ENCODE assay signal across 1 cellular context in genomic region chr6:44247338-44248302, GRCh38.
TF ChIP-seq lines count a peak whose summit lies in the region.

No MANE protein-coding gene starts in this region.

TF ChIP-seq in WTC11, 78 proteins besides CTCF, POLR2A, EP300 and RAD21 (continues in another document):
- TF ChIP-seq SOX15 (CRISPR knock-in tag; IDR thresholded peaks at IDR 0.05), result no peak
- no peak for TF ChIP-seq USF1 (CRISPR knock-in tag; IDR thresholded peaks at IDR 0.05)
- no peak for TF ChIP-seq IRF2 (CRISPR knock-in tag; IDR thresholded peaks at IDR 0.05; ENCODE audit: borderline replicate concordance, low read depth)
- TF ChIP-seq SMAD3 (CRISPR knock-in tag; IDR thresholded peaks at IDR 0.05; ENCODE audit: borderline replicate concordance), result no peak
- TF ChIP-seq TCF7 (CRISPR knock-in tag; IDR thresholded peaks at IDR 0.05; ENCODE audit: low read depth), result no peak
- no peak for TF ChIP-seq ZNF121 (CRISPR knock-in tag; IDR thresholded peaks at IDR 0.05)
- TF ChIP-seq NR2C2 (CRISPR knock-in tag; IDR thresholded peaks at IDR 0.05), result no peak
- TF ChIP-seq ESRRA (CRISPR knock-in tag; IDR thresholded peaks at IDR 0.05; ENCODE audit: borderline replicate concordance), result no peak
- TF ChIP-seq MAX (CRISPR knock-in tag; IDR thresholded peaks at IDR 0.05), result peak; percentile 75; the same call in 1 of the 2 replicates
- no peak for TF ChIP-seq KAT7 (CRISPR knock-in tag; IDR thresholded peaks at IDR 0.05; ENCODE audit: borderline replicate concordance)
- TF ChIP-seq, protein P1, sequence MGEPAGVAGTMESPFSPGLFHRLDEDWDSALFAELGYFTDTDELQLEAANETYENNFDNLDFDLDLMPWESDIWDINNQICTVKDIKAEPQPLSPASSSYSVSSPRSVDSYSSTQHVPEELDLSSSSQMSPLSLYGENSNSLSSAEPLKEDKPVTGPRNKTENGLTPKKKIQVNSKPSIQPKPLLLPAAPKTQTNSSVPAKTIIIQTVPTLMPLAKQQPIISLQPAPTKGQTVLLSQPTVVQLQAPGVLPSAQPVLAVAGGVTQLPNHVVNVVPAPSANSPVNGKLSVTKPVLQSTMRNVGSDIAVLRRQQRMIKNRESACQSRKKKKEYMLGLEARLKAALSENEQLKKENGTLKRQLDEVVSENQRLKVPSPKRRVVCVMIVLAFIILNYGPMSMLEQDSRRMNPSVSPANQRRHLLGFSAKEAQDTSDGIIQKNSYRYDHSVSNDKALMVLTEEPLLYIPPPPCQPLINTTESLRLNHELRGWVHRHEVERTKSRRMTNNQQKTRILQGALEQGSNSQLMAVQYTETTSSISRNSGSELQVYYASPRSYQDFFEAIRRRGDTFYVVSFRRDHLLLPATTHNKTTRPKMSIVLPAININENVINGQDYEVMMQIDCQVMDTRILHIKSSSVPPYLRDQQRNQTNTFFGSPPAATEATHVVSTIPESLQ (CRISPR knock-in tag; IDR thresholded peaks at IDR 0.05), result no peak
- TF ChIP-seq, protein P2, sequence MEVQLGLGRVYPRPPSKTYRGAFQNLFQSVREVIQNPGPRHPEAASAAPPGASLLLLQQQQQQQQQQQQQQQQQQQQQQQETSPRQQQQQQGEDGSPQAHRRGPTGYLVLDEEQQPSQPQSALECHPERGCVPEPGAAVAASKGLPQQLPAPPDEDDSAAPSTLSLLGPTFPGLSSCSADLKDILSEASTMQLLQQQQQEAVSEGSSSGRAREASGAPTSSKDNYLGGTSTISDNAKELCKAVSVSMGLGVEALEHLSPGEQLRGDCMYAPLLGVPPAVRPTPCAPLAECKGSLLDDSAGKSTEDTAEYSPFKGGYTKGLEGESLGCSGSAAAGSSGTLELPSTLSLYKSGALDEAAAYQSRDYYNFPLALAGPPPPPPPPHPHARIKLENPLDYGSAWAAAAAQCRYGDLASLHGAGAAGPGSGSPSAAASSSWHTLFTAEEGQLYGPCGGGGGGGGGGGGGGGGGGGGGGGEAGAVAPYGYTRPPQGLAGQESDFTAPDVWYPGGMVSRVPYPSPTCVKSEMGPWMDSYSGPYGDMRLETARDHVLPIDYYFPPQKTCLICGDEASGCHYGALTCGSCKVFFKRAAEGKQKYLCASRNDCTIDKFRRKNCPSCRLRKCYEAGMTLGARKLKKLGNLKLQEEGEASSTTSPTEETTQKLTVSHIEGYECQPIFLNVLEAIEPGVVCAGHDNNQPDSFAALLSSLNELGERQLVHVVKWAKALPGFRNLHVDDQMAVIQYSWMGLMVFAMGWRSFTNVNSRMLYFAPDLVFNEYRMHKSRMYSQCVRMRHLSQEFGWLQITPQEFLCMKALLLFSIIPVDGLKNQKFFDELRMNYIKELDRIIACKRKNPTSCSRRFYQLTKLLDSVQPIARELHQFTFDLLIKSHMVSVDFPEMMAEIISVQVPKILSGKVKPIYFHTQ (CRISPR knock-in tag; IDR thresholded peaks at IDR 0.05), result peak; percentile 2; the same call in 1 of the 2 replicates
- TF ChIP-seq MXD4 (CRISPR knock-in tag; IDR thresholded peaks at IDR 0.05; ENCODE audit: borderline replicate concordance), result no peak
- TF ChIP-seq, protein P3, sequence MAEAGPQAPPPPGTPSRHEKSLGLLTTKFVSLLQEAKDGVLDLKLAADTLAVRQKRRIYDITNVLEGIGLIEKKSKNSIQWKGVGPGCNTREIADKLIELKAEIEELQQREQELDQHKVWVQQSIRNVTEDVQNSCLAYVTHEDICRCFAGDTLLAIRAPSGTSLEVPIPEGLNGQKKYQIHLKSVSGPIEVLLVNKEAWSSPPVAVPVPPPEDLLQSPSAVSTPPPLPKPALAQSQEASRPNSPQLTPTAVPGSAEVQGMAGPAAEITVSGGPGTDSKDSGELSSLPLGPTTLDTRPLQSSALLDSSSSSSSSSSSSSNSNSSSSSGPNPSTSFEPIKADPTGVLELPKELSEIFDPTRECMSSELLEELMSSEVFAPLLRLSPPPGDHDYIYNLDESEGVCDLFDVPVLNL (CRISPR knock-in tag; IDR thresholded peaks at IDR 0.05; ENCODE audit: borderline replicate concordance, low read depth), result peak; percentile 40; the same call in 1 of the 2 replicates
- no peak for TF ChIP-seq OVOL2 (CRISPR knock-in tag; IDR thresholded peaks at IDR 0.05; ENCODE audit: borderline replicate concordance)
- TF ChIP-seq ZNF396 (CRISPR knock-in tag; IDR thresholded peaks at IDR 0.05; ENCODE audit: borderline replicate concordance), result no peak
- no peak for TF ChIP-seq FOXP1 (CRISPR knock-in tag; IDR thresholded peaks at IDR 0.05; ENCODE audit: borderline replicate concordance)
- no peak for TF ChIP-seq TEAD1 (CRISPR knock-in tag; IDR thresholded peaks at IDR 0.05)
- peak; percentile 76; the same call in 1 of the 2 replicates for TF ChIP-seq EMX1 (CRISPR knock-in tag; IDR thresholded peaks at IDR 0.05)
- TF ChIP-seq CREM (CRISPR knock-in tag; IDR thresholded peaks at IDR 0.05), result no peak
- TF ChIP-seq NFE2L1 (CRISPR knock-in tag; IDR thresholded peaks at IDR 0.05), result peak; percentile 40; the same call in 1 of the 2 replicates
- no peak; the same call in 1 of the 2 replicates for TF ChIP-seq ZMAT4 (CRISPR knock-in tag; IDR thresholded peaks at IDR 0.05)
- TF ChIP-seq, protein P4, sequence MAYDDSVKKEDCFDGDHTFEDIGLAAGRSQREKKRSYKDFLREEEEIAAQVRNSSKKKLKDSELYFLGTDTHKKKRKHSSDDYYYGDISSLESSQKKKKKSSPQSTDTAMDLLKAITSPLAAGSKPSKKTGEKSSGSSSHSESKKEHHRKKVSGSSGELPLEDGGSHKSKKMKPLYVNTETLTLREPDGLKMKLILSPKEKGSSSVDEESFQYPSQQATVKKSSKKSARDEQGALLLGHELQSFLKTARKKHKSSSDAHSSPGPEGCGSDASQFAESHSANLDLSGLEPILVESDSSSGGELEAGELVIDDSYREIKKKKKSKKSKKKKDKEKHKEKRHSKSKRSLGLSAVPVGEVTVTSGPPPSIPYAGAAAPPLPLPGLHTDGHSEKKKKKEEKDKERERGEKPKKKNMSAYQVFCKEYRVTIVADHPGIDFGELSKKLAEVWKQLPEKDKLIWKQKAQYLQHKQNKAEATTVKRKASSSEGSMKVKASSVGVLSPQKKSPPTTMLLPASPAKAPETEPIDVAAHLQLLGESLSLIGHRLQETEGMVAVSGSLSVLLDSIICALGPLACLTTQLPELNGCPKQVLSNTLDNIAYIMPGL (CRISPR knock-in tag; IDR thresholded peaks at IDR 0.05), result peak; percentile 31; the same call in 1 of the 2 replicates
- TF ChIP-seq, protein P5, sequence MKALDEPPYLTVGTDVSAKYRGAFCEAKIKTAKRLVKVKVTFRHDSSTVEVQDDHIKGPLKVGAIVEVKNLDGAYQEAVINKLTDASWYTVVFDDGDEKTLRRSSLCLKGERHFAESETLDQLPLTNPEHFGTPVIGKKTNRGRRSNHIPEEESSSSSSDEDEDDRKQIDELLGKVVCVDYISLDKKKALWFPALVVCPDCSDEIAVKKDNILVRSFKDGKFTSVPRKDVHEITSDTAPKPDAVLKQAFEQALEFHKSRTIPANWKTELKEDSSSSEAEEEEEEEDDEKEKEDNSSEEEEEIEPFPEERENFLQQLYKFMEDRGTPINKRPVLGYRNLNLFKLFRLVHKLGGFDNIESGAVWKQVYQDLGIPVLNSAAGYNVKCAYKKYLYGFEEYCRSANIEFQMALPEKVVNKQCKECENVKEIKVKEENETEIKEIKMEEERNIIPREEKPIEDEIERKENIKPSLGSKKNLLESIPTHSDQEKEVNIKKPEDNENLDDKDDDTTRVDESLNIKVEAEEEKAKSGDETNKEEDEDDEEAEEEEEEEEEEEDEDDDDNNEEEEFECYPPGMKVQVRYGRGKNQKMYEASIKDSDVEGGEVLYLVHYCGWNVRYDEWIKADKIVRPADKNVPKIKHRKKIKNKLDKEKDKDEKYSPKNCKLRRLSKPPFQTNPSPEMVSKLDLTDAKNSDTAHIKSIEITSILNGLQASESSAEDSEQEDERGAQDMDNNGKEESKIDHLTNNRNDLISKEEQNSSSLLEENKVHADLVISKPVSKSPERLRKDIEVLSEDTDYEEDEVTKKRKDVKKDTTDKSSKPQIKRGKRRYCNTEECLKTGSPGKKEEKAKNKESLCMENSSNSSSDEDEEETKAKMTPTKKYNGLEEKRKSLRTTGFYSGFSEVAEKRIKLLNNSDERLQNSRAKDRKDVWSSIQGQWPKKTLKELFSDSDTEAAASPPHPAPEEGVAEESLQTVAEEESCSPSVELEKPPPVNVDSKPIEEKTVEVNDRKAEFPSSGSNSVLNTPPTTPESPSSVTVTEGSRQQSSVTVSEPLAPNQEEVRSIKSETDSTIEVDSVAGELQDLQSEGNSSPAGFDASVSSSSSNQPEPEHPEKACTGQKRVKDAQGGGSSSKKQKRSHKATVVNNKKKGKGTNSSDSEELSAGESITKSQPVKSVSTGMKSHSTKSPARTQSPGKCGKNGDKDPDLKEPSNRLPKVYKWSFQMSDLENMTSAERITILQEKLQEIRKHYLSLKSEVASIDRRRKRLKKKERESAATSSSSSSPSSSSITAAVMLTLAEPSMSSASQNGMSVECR (CRISPR knock-in tag; IDR thresholded peaks at IDR 0.05; ENCODE audit: borderline replicate concordance), result no peak
- TF ChIP-seq ZNF138 (CRISPR knock-in tag; conservative IDR thresholded peaks at IDR 0.05), result no peak
- peak; percentile 32; the same call in 1 of the 2 replicates for TF ChIP-seq NFYB (CRISPR knock-in tag; conservative IDR thresholded peaks at IDR 0.05; ENCODE audit: low read depth)
- TF ChIP-seq FOXP4 (CRISPR knock-in tag; IDR thresholded peaks at IDR 0.05), result no peak
- TF ChIP-seq PRRX2 (CRISPR knock-in tag; IDR thresholded peaks at IDR 0.05), result no peak
- TF ChIP-seq ZNF281 (CRISPR knock-in tag; IDR thresholded peaks at IDR 0.05), result 0 out of 2 replicates have a peak, but pooled peaks have one; percentile 64
- peak; percentile 84 for TF ChIP-seq ZNF416 (CRISPR knock-in tag; IDR thresholded peaks at IDR 0.05)
- peak; percentile 80 for TF ChIP-seq NFATC4 (CRISPR knock-in tag; IDR thresholded peaks at IDR 0.05)
- no peak for TF ChIP-seq CBFB (CRISPR knock-in tag; IDR thresholded peaks at IDR 0.05; ENCODE audit: low read depth)
- TF ChIP-seq ATF1 (CRISPR knock-in tag; IDR thresholded peaks at IDR 0.05), result no peak
- no peak for TF ChIP-seq ZSCAN18 (CRISPR knock-in tag; IDR thresholded peaks at IDR 0.05)
- no peak for TF ChIP-seq RORB (CRISPR knock-in tag; IDR thresholded peaks at IDR 0.05)
- no peak for TF ChIP-seq GRHL2 (CRISPR knock-in tag; IDR thresholded peaks at IDR 0.05; ENCODE audit: insufficient replicate concordance, severe bottlenecking)
- TF ChIP-seq MYBL2 (CRISPR knock-in tag; IDR thresholded peaks at IDR 0.05), result 0 out of 2 replicates have a peak, but pooled peaks have one; percentile 12
